Comparison of ENCODE assay signal across 32 cellular contexts in genomic region chr18:75289762-75290161, GRCh38.
"Had no signal": no experiment of that assay in that cellular context is flagged by ENCODE, and none has a peak within 500 bp of the region (broad histone marks: within the 10 kb centered on the region; RNA-seq: fewer than 3 reads in every experiment).

No MANE protein-coding gene starts in this region.

- H3K9me3 ChIP-seq: MG63 had no signal

- H3K4me3 ChIP-seq: MG63 had no signal

- H3K27me3 ChIP-seq: MG63 had no signal

- DNase-seq: Karpas-422, Kasumi-1, MG63, MM.1S, MV-4-11, NCI-H1048, NCI-H1092, NCI-H1092 treated with DMSO at 0.1 percent for 48 hours, NCI-H1105, NCI-H1105 treated with DMSO at 0.1 percent for 48 hours, NCI-H1417 treated with DMSO at 0.1 percent for 48 hours, NCI-H1436, NCI-H1436 treated with DMSO at 0.1 percent for 48 hours, NCI-H146, NCI-H1694, NCI-H1694 treated with DMSO at 0.1 percent for 48 hours, NCI-H187, NCI-H187 treated with DMSO at 0.1 percent for 48 hours, NCI-H2029, NCI-H2029 treated with DMSO at 0.1 percent for 48 hours, NCI-H2081, NCI-H2081 treated with DMSO at 0.1 percent for 48 hours, NCI-H2107, NCI-H2171, NCI-H2171 treated with DMSO at 0.1 percent for 48 hours, NCI-H226, NCI-H345, NCI-H446, NCI-H446 treated with DMSO at 0.1 percent for 48 hours, NCI-H510A, NCI-H510A treated with DMSO at 0.1 percent for 48 hours, NCI-H524 had no signal

- H3K36me3 ChIP-seq: MG63 had no signal
